16 cellular contexts compared by ENCODE assay signal in the genomic region with DNA sequence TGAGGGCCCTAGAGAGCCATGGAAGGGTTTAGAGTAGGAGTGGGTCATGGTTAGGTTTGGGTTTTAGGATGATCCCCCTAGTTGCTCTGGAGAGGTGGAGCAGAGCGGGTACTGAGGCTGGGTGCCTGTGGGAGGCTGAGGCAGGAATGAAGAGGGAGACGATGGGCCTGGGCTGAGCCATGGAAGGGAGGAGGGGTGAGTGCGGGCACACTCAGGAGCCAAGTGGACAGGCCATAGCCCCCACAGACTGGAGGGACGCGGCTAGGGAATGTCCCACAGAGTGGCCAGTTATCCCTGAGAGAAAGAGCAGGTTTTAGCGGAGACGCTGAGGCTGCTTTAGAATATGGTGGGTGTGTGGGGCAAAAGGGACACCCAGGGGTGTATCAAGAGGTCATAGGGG. TPM values are rescaled to one million over a fixed set of nuclear protein-coding genes. Genes with fewer than 3 reads are reported as not detected.
DNase-seq lines count a peak whose midpoint lies in the region; ATAC-seq and TF ChIP-seq lines count a peak whose summit lies in the region.
"Had no signal": no experiment of that assay in that cellular context is flagged by ENCODE, and none has a peak within 500 bp of the region (broad histone marks: within the 10 kb centered on the region; RNA-seq: fewer than 3 reads in every experiment).

No MANE protein-coding gene starts in this region.

- H3K27me3 Mint-ChIP-seq in activated CD4-positive, alpha-beta T cell treated with anti-CD3 and anti-CD28 coated beads, Interleukin-2, amount 10 ng/mL, durations not matched to agents 24 days and 14 days, result no peaks in the 10 kb centered on the region
- no peaks in the 10 kb centered on the region for H3K27me3 Mint-ChIP-seq in endothelial cell (ENCODE audit: unreplicated experiment)
- H3K27me3 Mint-ChIP-seq: CD8-positive, alpha-beta memory T cell had no signal

- POLR2A ChIA-PET in PC-9 (lab: Charles Lee; ENCODE audit: unreplicated experiment), result no interaction called here

- no peak for TF ChIP-seq CTCF in PC-9 (conservative IDR thresholded peaks at IDR 0.05)
- no peak for TF ChIP-seq CTCF in endothelial cell (IDR thresholded peaks at IDR 0.05; ENCODE audit: unreplicated experiment)
- no peak for TF ChIP-seq CTCF in prostate gland (IDR thresholded peaks at IDR 0.05)

- CTCF ChIA-PET in PC-9 (lab: Charles Lee), result interaction anchor here (0.6 kb wide), 1 partner anchor 97 kb away, joined by 5 read pairs; no protein-coding TSS in a partner anchor

- intact Hi-C loops in activated CD4-positive, alpha-beta T cell treated with anti-CD3 and anti-CD28 coated beads, Interleukin-2, amount 10 ng/mL, durations not matched to agents 24 days and 14 days (cut with micrococcal nuclease), result no loop called here
- intact Hi-C loops in PC-9 (cut with micrococcal nuclease; ENCODE audit: unreplicated experiment) (no loop called here), prostate gland (cut with DNase I) (loop anchor here (10.0 kb wide), 2 partner anchors 185 to 425 kb away; partner anchors contain the start of genes SIPA1L3 and WDR87)

- H3K9me3 ChIP-seq in PC-9 (ENCODE audit: insufficient read depth, low read depth) (no peaks in the 10 kb centered on the region), prostate gland (no peaks in the 10 kb centered on the region)
- H3K9me3 ChIP-seq: BLaER1 had no signal

- H3K36me3 Mint-ChIP-seq in activated CD4-positive, alpha-beta T cell treated with anti-CD3 and anti-CD28 coated beads, Interleukin-2, amount 10 ng/mL, durations not matched to agents 24 days and 14 days (ENCODE audit: low read depth), result peaks cover 34% of the 10 kb centered on the region
- H3K36me3 Mint-ChIP-seq in endothelial cell (ENCODE audit: low read depth, unreplicated experiment), result peaks cover 25% of the 10 kb centered on the region
- peaks cover 46% of the 10 kb centered on the region for H3K36me3 Mint-ChIP-seq in stimulated activated effector memory CD8-positive, alpha-beta T cell treated with anti-CD3 and anti-CD28 coated beads, Interleukin-12 subunit alpha, Interleukin-12 subunit beta, amount 100 ng/mL, for 72 hours

- DNase-seq in activated CD4-positive, alpha-beta T cell treated with anti-CD3 and anti-CD28 coated beads, Interleukin-2, amount 10 ng/mL, durations not matched to agents 24 days and 14 days, result no peak
- DNase-seq in activated CD4-positive, alpha-beta T cell treated with anti-CD3 and anti-CD28 coated beads for 1 hour, result no peak
- DNase-seq in PC-9 (no peak), endothelial cell (ENCODE audit: low spot score) (no peak), NCI-H146 (lab: John Stamatoyannopoulos, UW) (no peak), NCI-H2081 treated with DMSO at 0.1 percent for 48 hours (lab: John Stamatoyannopoulos, UW) (no peak), prostate gland (ENCODE audit: low spot score) (no peak)
- DNase-seq in stimulated activated effector memory CD8-positive, alpha-beta T cell treated with anti-CD3 and anti-CD28 coated beads, Interleukin-12 subunit alpha, Interleukin-12 subunit beta, amount 100 ng/mL, for 72 hours (ENCODE audit: low spot score in 2 of 2), result no peak
- DNase-seq: AML-193; CD8-positive, alpha-beta memory T cell; DMS53; HCEC 1CT had no signal

- H4K20me1 ChIP-seq in PC-9 (ENCODE audit: insufficient read depth), result no peaks in the 10 kb centered on the region
- H4K20me1 ChIP-seq: BLaER1 had no signal

- no peaks in the 10 kb centered on the region for H3K79me2 ChIP-seq in PC-9 (ENCODE audit: low read depth)

- ATAC-seq in stimulated activated effector memory CD8-positive, alpha-beta T cell treated with anti-CD3 and anti-CD28 coated beads, Interleukin-12 subunit alpha, Interleukin-12 subunit beta, amount 100 ng/mL, for 72 hours, result no peak

- no peaks in the 10 kb centered on the region for H3K4me1 Mint-ChIP-seq in activated CD4-positive, alpha-beta T cell treated with anti-CD3 and anti-CD28 coated beads, Interleukin-2, amount 10 ng/mL, durations not matched to agents 24 days and 14 days
- no peaks in the 10 kb centered on the region for H3K4me1 Mint-ChIP-seq in endothelial cell (ENCODE audit: unreplicated experiment)
- peaks cover 6% of the 10 kb centered on the region for H3K4me1 Mint-ChIP-seq in stimulated activated effector memory CD8-positive, alpha-beta T cell treated with anti-CD3 and anti-CD28 coated beads, Interleukin-12 subunit alpha, Interleukin-12 subunit beta, amount 100 ng/mL, for 72 hours
- H3K4me1 Mint-ChIP-seq: CD8-positive, alpha-beta memory T cell had no signal

- H3K9me3 Mint-ChIP-seq in activated CD4-positive, alpha-beta T cell treated with anti-CD3 and anti-CD28 coated beads, Interleukin-2, amount 10 ng/mL, durations not matched to agents 24 days and 14 days, result no peaks in the 10 kb centered on the region
- H3K9me3 Mint-ChIP-seq in endothelial cell (ENCODE audit: unreplicated experiment), result no peaks in the 10 kb centered on the region
- no peaks in the 10 kb centered on the region for H3K9me3 Mint-ChIP-seq in stimulated activated effector memory CD8-positive, alpha-beta T cell treated with anti-CD3 and anti-CD28 coated beads, Interleukin-12 subunit alpha, Interleukin-12 subunit beta, amount 100 ng/mL, for 72 hours
- H3K9me3 Mint-ChIP-seq: CD8-positive, alpha-beta memory T cell had no signal

- no peak overlapping the region for H3K4me2 ChIP-seq in PC-9
- H3K4me2 ChIP-seq: BLaER1 had no signal

- no peaks in the 10 kb centered on the region for H3K9me2 ChIP-seq in PC-9 (ENCODE audit: insufficient read depth)

- H3K36me3 ChIP-seq in PC-9 (ENCODE audit: low read depth) (no peaks in the 10 kb centered on the region), prostate gland (peaks cover 0 to 13% of the 10 kb centered on the region in 2 donors)

- WGBS in prostate gland, result 97% methylated on average over 7 of the region's 7 CpGs

- H3K27me3 ChIP-seq in PC-9 (ENCODE audit: insufficient read depth, low read depth) (no peaks in the 10 kb centered on the region), prostate gland (replicated peaks; ENCODE audit: insufficient read depth) (no peaks in the 10 kb centered on the region)
- H3K27me3 ChIP-seq: BLaER1 had no signal

- H2AFZ ChIP-seq in PC-9, result no peak overlapping the region

- H3K4me3 ChIP-seq in PC-9, result no peak overlapping the region
- H3K4me3 ChIP-seq in prostate gland, result no peak overlapping the region
- H3K4me3 ChIP-seq: BLaER1 had no signal

- H3K4me3 Mint-ChIP-seq in activated CD4-positive, alpha-beta T cell treated with anti-CD3 and anti-CD28 coated beads, Interleukin-2, amount 10 ng/mL, durations not matched to agents 24 days and 14 days, result no peak overlapping the region
- H3K4me3 Mint-ChIP-seq in endothelial cell (ENCODE audit: unreplicated experiment), result peak overlapping the region; percentile 5
- no peak overlapping the region for H3K4me3 Mint-ChIP-seq in stimulated activated effector memory CD8-positive, alpha-beta T cell treated with anti-CD3 and anti-CD28 coated beads, Interleukin-12 subunit alpha, Interleukin-12 subunit beta, amount 100 ng/mL, for 72 hours
- H3K4me3 Mint-ChIP-seq: CD8-positive, alpha-beta memory T cell had no signal

- TSS peak; percentile 10 for BruUV-seq in PC-9 (replicated peaks; lab: Mats Ljungman, UMichigan)

- H3F3A ChIP-seq in PC-9 (ENCODE audit: insufficient read depth, low read depth), result no peaks in the 10 kb centered on the region

- no peak for TF ChIP-seq POLR2A in prostate gland (IDR thresholded peaks at IDR 0.05)

- no peak overlapping the region for H3K27ac ChIP-seq in PC-9
- H3K27ac ChIP-seq in prostate gland, result no peak overlapping the region
- H3K27ac ChIP-seq: 22Rv1, BLaER1, HL-60 had no signal

- peak overlapping the region; percentile 13 for H3K27ac Mint-ChIP-seq in activated CD4-positive, alpha-beta T cell treated with anti-CD3 and anti-CD28 coated beads, Interleukin-2, amount 10 ng/mL, durations not matched to agents 24 days and 14 days
- H3K27ac Mint-ChIP-seq in endothelial cell (ENCODE audit: unreplicated experiment), result peak overlapping the region; percentile 42
- peak overlapping the region; percentile 73 for H3K27ac Mint-ChIP-seq in stimulated activated effector memory CD8-positive, alpha-beta T cell treated with anti-CD3 and anti-CD28 coated beads, Interleukin-12 subunit alpha, Interleukin-12 subunit beta, amount 100 ng/mL, for 72 hours

- H3K4me1 ChIP-seq in PC-9 (replicated peaks; ENCODE audit: insufficient read depth) (no peaks in the 10 kb centered on the region), prostate gland (replicated peaks) (no peaks in the 10 kb centered on the region)
- H3K4me1 ChIP-seq: BLaER1 had no signal

RNA-seq across cellular contexts. Expression of gene CATSPERG, which starts 6.0 kb away (rescaled TPM):
- 3.4 and 3.7 TPM in 2 replicates for total RNA-seq in activated CD4-positive, alpha-beta T cell treated with anti-CD3 and anti-CD28 coated beads, Interleukin-2, amount 10 ng/mL, durations not matched to agents 24 days and 14 days
- total RNA-seq in PC-9 (2021) (11.7 and 12.4 TPM in 2 replicates), endothelial cell (ENCODE audit: unreplicated experiment) (3.2 TPM), prostate gland (10 to 100 TPM; 10.7 to 20.6 TPM)

RNA-seq across cellular contexts. Expression of gene KCNK6, which starts 10.0 kb away (rescaled TPM):
- 18.7 and 20.1 TPM in 2 replicates for total RNA-seq in activated CD4-positive, alpha-beta T cell treated with anti-CD3 and anti-CD28 coated beads, Interleukin-2, amount 10 ng/mL, durations not matched to agents 24 days and 14 days
- 6.1 and 9.3 TPM in 2 replicates for total RNA-seq in PC-9 (2021)
- total RNA-seq in endothelial cell (ENCODE audit: unreplicated experiment), result 15.8 TPM
- total RNA-seq in prostate gland, result 1 to 10 TPM; 5.9 to 7.3 TPM
- total RNA-seq: H4 had no signal

RNA-seq across cellular contexts. Expression of gene YIF1B, which starts 13.9 kb away (rescaled TPM):
- 83.4 and 84.7 TPM in 2 replicates for total RNA-seq in activated CD4-positive, alpha-beta T cell treated with anti-CD3 and anti-CD28 coated beads, Interleukin-2, amount 10 ng/mL, durations not matched to agents 24 days and 14 days
- total RNA-seq in PC-9 (2021) (33.6 and 39.8 TPM in 2 replicates), endothelial cell (ENCODE audit: unreplicated experiment) (55.2 TPM), prostate gland (10 to 100 TPM; 34.7 to 71.9 TPM)

RNA-seq across cellular contexts. Expression of gene C19orf33, which starts 25.6 kb away (rescaled TPM):
- 0.52 TPM in 1 of 2 replicates, not detected in the other for total RNA-seq in activated CD4-positive, alpha-beta T cell treated with anti-CD3 and anti-CD28 coated beads, Interleukin-2, amount 10 ng/mL, durations not matched to agents 24 days and 14 days
- total RNA-seq in PC-9 (2021) (100 and 150 TPM in 2 replicates), endothelial cell (ENCODE audit: unreplicated experiment) (2.7 TPM), prostate gland (10 to 100 TPM in 1 of 2 donors, 1 to 10 TPM in 1; 9.7 to 15.5 TPM)
- total RNA-seq: CD8-positive, alpha-beta memory T cell; H4 had no signal

RNA-seq across cellular contexts. Expression of gene PSMD8, which starts 44.7 kb away (rescaled TPM):
- total RNA-seq in activated CD4-positive, alpha-beta T cell treated with anti-CD3 and anti-CD28 coated beads, Interleukin-2, amount 10 ng/mL, durations not matched to agents 24 days and 14 days, result 314 and 315 TPM in 2 replicates
- total RNA-seq in PC-9 (2021), result 141 and 222 TPM in 2 replicates
- total RNA-seq in endothelial cell (ENCODE audit: unreplicated experiment), result 137 TPM
- total RNA-seq in prostate gland, result 100 to 1,000 TPM; 232 to 298 TPM

Comparison
In these comparisons a context has a peak if more than half of its experiments do, and no peak if none do; other contexts are left out.
1. H3K27ac Mint-ChIP-seq: peak in every context shown above with its lines; median percentile 73 in stimulated activated effector memory CD8-positive, alpha-beta T cell treated with anti-CD3 and anti-CD28 coated beads, Interleukin-12 subunit alpha, Interleukin-12 subunit beta, amount 100 ng/mL, for 72 hours; 42 in endothelial cell; 13 in activated CD4-positive, alpha-beta T cell treated with anti-CD3 and anti-CD28 coated beads, Interleukin-2, amount 10 ng/mL, durations not matched to agents 24 days and 14 days.